Comparison of ENCODE assay signal across 1 cellular context in the genomic region with DNA sequence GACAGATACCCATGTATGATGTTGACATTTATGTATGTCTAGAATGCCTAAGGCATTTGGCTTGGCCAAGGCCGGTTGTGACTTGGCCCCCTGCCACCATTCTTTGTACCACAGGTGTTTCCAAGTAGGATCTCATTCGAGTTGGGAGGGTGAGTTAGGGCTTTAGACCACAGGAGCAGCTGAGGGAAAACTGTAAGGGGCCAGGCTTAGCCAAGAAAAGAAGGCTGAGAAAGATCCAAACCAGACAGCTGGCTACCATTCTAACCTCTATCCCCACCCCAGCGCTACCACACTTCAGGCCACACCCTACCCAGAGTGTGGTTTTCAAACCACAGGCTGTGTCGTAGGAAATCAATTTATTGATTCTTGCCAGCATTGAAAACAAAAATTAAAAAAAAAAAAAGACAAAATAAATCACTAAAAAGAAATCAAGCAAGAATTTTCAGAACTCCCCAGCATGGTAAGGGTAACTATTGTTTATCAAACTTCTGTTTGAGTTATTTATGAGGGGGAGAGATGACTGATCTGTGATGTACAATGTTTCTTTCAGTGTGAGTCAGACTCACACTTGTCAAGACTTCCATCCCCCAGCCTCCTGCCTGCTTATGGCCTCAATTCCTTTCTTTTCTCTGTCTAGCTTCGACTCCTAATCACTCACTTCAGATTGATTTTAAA.
TF ChIP-seq lines count a peak whose summit lies in the region.

No MANE protein-coding gene starts in this region.

TF ChIP-seq in GM12878, 131 proteins besides CTCF, POLR2A, EP300 and RAD21 (continues in another document):
- no peak for TF ChIP-seq MYB (IDR thresholded peaks at IDR 0.05; ENCODE audit: borderline replicate concordance, low read depth, low read length)
- TF ChIP-seq ZNF592 (IDR thresholded peaks at IDR 0.05) = no peak
- TF ChIP-seq DPF2 (IDR thresholded peaks at IDR 0.05) = peak; percentile 93
- no peak for TF ChIP-seq ZBTB11 (CRISPR knock-in tag; IDR thresholded peaks at IDR 0.05)
- TF ChIP-seq POLR2AphosphoS2 (IDR thresholded peaks at IDR 0.05; ENCODE audit: low read depth, low read length) = no peak
- TF ChIP-seq ZNF622 (IDR thresholded peaks at IDR 0.05) = no peak
- TF ChIP-seq SP1 (IDR thresholded peaks at IDR 0.05; ENCODE audit: low read depth, low read length) = peak; percentile 28
- no peak for TF ChIP-seq MAX (IDR thresholded peaks at IDR 0.05; ENCODE audit: low read depth, low read length)
- no peak for TF ChIP-seq SMAD5 (IDR thresholded peaks at IDR 0.05; ENCODE audit: low read depth)
- no peak; the same call in 1 of the 2 replicates for TF ChIP-seq STAT3 (IDR thresholded peaks at IDR 0.05; ENCODE audit: low read depth, low read length)
- 0 out of 2 replicates have a peak, but pooled peaks have one; percentile 9 for TF ChIP-seq TCF7 (IDR thresholded peaks at IDR 0.05; ENCODE audit: borderline replicate concordance)
- TF ChIP-seq SUZ12 (IDR thresholded peaks at IDR 0.05; ENCODE audit: unreplicated experiment) = no peak
- TF ChIP-seq, protein P1, sequence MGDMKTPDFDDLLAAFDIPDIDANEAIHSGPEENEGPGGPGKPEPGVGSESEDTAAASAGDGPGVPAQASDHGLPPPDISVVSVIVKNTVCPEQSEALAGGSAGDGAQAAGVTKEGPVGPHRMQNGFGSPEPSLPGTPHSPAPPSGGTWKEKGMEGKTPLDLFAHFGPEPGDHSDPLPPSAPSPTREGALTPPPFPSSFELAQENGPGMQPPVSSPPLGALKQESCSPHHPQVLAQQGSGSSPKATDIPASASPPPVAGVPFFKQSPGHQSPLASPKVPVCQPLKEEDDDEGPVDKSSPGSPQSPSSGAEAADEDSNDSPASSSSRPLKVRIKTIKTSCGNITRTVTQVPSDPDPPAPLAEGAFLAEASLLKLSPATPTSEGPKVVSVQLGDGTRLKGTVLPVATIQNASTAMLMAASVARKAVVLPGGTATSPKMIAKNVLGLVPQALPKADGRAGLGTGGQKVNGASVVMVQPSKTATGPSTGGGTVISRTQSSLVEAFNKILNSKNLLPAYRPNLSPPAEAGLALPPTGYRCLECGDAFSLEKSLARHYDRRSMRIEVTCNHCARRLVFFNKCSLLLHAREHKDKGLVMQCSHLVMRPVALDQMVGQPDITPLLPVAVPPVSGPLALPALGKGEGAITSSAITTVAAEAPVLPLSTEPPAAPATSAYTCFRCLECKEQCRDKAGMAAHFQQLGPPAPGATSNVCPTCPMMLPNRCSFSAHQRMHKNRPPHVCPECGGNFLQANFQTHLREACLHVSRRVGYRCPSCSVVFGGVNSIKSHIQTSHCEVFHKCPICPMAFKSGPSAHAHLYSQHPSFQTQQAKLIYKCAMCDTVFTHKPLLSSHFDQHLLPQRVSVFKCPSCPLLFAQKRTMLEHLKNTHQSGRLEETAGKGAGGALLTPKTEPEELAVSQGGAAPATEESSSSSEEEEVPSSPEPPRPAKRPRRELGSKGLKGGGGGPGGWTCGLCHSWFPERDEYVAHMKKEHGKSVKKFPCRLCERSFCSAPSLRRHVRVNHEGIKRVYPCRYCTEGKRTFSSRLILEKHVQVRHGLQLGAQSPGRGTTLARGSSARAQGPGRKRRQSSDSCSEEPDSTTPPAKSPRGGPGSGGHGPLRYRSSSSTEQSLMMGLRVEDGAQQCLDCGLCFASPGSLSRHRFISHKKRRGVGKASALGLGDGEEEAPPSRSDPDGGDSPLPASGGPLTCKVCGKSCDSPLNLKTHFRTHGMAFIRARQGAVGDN (IDR thresholded peaks at IDR 0.05) = peak; percentile 92
- TF ChIP-seq SIN3A (IDR thresholded peaks at IDR 0.05; ENCODE audit: low read depth, low read length) = no peak
- no peak for TF ChIP-seq IRF3 (IDR thresholded peaks at IDR 0.05)
- TF ChIP-seq YBX1 (IDR thresholded peaks at IDR 0.05) = no peak
- peak; percentile 88 for TF ChIP-seq RELB (IDR thresholded peaks at IDR 0.05; ENCODE audit: low read depth)
- no peak for TF ChIP-seq WRNIP1 (IDR thresholded peaks at IDR 0.05; ENCODE audit: borderline replicate concordance, low read depth, low read length)
- no peak for TF ChIP-seq CREB1 (IDR thresholded peaks at IDR 0.05; ENCODE audit: low read depth)
- no peak; the same call in 1 of the 2 replicates for TF ChIP-seq POLR2AphosphoS5 (IDR thresholded peaks at IDR 0.05; ENCODE audit: low read length)
- TF ChIP-seq RELA (IDR thresholded peaks at IDR 0.05; ENCODE audit: borderline replicate concordance, partially characterized antibody) = no peak
- TF ChIP-seq CUX1 (IDR thresholded peaks at IDR 0.05; ENCODE audit: insufficient replicate concordance, low read depth, low read length) = peak; percentile 96
- TF ChIP-seq IRF4 (IDR thresholded peaks at IDR 0.05; ENCODE audit: low read depth, low read length) = peak; percentile 88
- TF ChIP-seq TCF3 (IDR thresholded peaks at IDR 0.05; ENCODE audit: borderline replicate concordance, insufficient read depth, low read depth, low read length) = peak; percentile 73; the same call in 1 of the 2 replicates
- no peak for TF ChIP-seq BCLAF1 (IDR thresholded peaks at IDR 0.05)
- peak; percentile 66; the same call in 1 of the 2 replicates for TF ChIP-seq BMI1 (IDR thresholded peaks at IDR 0.05; ENCODE audit: borderline replicate concordance)
- TF ChIP-seq NRF1 (conservative IDR thresholded peaks at IDR 0.05; ENCODE audit: low read depth, low read length) = no peak
- TF ChIP-seq NR2C1 (IDR thresholded peaks at IDR 0.05) = no peak
